1 cellular context compared by ENCODE assay signal in the genomic region with DNA sequence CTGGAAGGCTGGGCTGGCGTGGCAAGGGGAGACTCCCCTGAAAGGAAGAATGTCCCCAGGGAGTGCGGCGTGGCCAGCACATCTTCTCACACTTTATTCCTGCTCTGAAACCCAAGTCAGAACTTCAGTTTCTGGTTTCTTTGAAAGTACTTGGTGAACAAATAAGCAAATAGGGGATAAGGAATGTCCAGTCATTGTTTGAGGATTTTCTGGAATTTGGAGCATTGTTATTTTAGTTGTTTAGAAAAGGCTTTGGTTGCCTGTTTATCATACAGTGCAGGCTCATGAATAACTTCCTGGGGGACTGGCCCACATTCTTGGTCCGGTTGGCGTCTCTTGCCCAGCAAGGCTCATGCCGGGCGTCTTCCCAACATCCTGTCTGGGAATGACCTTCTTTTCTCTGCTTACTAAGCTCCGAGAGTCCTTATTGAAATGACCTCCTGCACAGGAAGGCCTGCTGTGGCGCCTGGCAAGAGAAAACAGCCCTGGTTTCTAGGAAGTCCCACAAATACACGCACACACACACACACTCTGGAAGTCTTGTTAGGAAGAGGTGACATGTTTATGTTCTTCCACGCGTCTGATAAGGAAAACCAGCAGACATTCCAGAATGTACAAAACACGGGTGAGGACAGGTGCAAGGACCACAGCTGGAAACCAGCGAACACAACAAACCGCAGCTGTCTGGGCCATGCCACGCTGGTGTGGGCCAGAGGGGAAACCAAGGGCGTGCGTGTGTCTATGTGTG.
TF ChIP-seq lines count a peak whose summit lies in the region.

No MANE protein-coding gene starts in this region.

TF ChIP-seq in GM23338, 12 proteins besides CTCF, POLR2A, EP300 and RAD21 (continued from another document):
- TF ChIP-seq, protein P1, sequence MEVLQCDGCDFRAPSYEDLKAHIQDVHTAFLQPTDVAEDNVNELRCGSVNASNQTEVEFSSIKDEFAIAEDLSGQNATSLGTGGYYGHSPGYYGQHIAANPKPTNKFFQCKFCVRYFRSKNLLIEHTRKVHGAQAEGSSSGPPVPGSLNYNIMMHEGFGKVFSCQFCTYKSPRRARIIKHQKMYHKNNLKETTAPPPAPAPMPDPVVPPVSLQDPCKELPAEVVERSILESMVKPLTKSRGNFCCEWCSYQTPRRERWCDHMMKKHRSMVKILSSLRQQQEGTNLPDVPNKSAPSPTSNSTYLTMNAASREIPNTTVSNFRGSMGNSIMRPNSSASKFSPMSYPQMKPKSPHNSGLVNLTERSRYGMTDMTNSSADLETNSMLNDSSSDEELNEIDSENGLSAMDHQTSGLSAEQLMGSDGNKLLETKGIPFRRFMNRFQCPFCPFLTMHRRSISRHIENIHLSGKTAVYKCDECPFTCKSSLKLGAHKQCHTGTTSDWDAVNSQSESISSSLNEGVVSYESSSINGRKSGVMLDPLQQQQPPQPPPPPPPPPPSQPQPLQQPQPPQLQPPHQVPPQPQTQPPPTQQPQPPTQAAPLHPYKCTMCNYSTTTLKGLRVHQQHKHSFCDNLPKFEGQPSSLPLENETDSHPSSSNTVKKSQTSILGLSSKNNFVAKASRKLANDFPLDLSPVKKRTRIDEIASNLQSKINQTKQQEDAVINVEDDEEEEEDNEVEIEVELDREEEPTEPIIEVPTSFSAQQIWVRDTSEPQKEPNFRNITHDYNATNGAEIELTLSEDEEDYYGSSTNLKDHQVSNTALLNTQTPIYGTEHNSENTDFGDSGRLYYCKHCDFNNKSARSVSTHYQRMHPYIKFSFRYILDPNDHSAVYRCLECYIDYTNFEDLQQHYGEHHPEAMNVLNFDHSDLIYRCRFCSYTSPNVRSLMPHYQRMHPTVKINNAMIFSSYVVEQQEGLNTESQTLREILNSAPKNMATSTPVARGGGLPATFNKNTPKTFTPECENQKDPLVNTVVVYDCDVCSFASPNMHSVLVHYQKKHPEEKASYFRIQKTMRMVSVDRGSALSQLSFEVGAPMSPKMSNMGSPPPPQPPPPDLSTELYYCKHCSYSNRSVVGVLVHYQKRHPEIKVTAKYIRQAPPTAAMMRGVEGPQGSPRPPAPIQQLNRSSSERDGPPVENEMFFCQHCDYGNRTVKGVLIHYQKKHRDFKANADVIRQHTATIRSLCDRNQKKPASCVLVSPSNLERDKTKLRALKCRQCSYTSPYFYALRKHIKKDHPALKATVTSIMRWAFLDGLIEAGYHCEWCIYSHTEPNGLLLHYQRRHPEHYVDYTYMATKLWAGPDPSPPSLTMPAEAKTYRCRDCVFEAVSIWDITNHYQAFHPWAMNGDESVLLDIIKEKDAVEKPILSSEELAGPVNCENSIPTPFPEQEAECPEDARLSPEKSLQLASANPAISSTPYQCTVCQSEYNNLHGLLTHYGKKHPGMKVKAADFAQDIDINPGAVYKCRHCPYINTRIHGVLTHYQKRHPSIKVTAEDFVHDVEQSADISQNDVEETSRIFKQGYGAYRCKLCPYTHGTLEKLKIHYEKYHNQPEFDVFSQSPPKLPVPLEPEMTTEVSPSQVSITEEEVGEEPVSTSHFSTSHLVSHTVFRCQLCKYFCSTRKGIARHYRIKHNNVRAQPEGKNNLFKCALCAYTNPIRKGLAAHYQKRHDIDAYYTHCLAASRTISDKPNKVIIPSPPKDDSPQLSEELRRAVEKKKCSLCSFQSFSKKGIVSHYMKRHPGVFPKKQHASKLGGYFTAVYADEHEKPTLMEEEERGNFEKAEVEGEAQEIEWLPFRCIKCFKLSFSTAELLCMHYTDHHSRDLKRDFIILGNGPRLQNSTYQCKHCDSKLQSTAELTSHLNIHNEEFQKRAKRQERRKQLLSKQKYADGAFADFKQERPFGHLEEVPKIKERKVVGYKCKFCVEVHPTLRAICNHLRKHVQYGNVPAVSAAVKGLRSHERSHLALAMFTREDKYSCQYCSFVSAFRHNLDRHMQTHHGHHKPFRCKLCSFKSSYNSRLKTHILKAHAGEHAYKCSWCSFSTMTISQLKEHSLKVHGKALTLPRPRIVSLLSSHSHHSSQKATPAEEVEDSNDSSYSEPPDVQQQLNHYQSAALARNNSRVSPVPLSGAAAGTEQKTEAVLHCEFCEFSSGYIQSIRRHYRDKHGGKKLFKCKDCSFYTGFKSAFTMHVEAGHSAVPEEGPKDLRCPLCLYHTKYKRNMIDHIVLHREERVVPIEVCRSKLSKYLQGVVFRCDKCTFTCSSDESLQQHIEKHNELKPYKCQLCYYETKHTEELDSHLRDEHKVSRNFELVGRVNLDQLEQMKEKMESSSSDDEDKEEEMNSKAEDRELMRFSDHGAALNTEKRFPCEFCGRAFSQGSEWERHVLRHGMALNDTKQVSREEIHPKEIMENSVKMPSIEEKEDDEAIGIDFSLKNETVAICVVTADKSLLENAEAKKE (CRISPR knock-in tag; IDR thresholded peaks at IDR 0.05) = no peak
- TF ChIP-seq EZH2 (IDR thresholded peaks at IDR 0.05; ENCODE audit: low read depth, unreplicated experiment) = no peak
